ENCODE assay signal across 8 cellular contexts in genomic region chr18:55420665-55420964, GRCh38.
A peak's percentile ranks its signal among the peaks of the same experiment; 100 is the strongest.
DNase-seq lines count a peak whose midpoint lies in the region; ATAC-seq, FAIRE-seq and TF ChIP-seq lines count a peak whose summit lies in the region.

No MANE protein-coding gene starts in this region.

- no peaks in the 10 kb centered on the region for H3K36me3 ChIP-seq in astrocyte (ENCODE audit: insufficient read depth, low read length)
- H3K36me3 ChIP-seq in osteoblast (ENCODE audit: insufficient read depth, low read length), result no peaks in the 10 kb centered on the region

- H3K9ac ChIP-seq in astrocyte (ENCODE audit: low read length), result peak overlapping the region; percentile 74

- H3K4me3 ChIP-seq in astrocyte (ENCODE audit: insufficient read depth, low read depth, low read length) (peak overlapping the region; percentile 17), osteoblast (ENCODE audit: insufficient read depth, low read length) (peak overlapping the region; percentile 70)

- no peak for TF ChIP-seq CTCF in astrocyte (IDR thresholded peaks at IDR 0.05; ENCODE audit: insufficient read depth, low read depth, low read length)
- no peak for TF ChIP-seq CTCF in osteoblast (IDR thresholded peaks at IDR 0.05; ENCODE audit: extremely low read depth, low read depth, low read length)

- ATAC-seq in GM18511 (IDR thresholded peaks at IDR 0.05; ENCODE audit: unreplicated experiment), result peak; percentile 76
- ATAC-seq in HG02852 (IDR thresholded peaks at IDR 0.05; ENCODE audit: unreplicated experiment), result peak; percentile 76

- DNase-seq in astrocyte (ENCODE audit: low read depth), result no peak
- DNase-seq in osteoblast (ENCODE audit: insufficient read length, low spot score, missing footprints), result no peak
- no peak for DNase-seq in HUDEP-2 (lab: John Stamatoyannopoulos, UW; ENCODE audit: unreplicated experiment in 76 of 76)
- no peak for DNase-seq in stimulated activated CD4-positive, alpha-beta T cell treated with anti-CD3 and anti-CD28 coated beads, Interleukin-4, amount 100 ng/mL, for 4 hours
- DNase-seq in COLO829 (ENCODE audit: low spot score), result no peak
- no peak for DNase-seq in NCI-H1694 (lab: John Stamatoyannopoulos, UW)

- H3K27me3 Mint-ChIP-seq in astrocyte (ENCODE audit: low read depth, unreplicated experiment), result no peaks in the 10 kb centered on the region

- peak overlapping the region; percentile 58 for H3K27ac Mint-ChIP-seq in astrocyte (ENCODE audit: unreplicated experiment)

- no peak for FAIRE-seq in astrocyte (lab: Jason Lieb, UNC)

- no peak overlapping the region for H2AFZ ChIP-seq in astrocyte (ENCODE audit: low read depth, low read length)
- H2AFZ ChIP-seq in osteoblast (ENCODE audit: low read length), result peak overlapping the region; percentile 61

- no peaks in the 10 kb centered on the region for H3K36me3 Mint-ChIP-seq in astrocyte (ENCODE audit: low read depth, unreplicated experiment)

- peaks cover 29% of the 10 kb centered on the region for H3K4me1 ChIP-seq in astrocyte (ENCODE audit: insufficient read depth, low read length)
- H3K4me1 ChIP-seq in osteoblast (ENCODE audit: insufficient read depth, low read length), result peaks cover 29% of the 10 kb centered on the region

- no peaks in the 10 kb centered on the region for H3K9me3 Mint-ChIP-seq in astrocyte (ENCODE audit: unreplicated experiment)

- H3K4me3 Mint-ChIP-seq in astrocyte (ENCODE audit: unreplicated experiment), result no peak overlapping the region

- H4K20me1 ChIP-seq in astrocyte (ENCODE audit: insufficient read depth, low read length), result no peaks in the 10 kb centered on the region
- H4K20me1 ChIP-seq in osteoblast (ENCODE audit: insufficient read depth, low read length), result no peaks in the 10 kb centered on the region

- no peaks in the 10 kb centered on the region for H3K27me3 ChIP-seq in astrocyte (ENCODE audit: insufficient read depth, low read length)
- H3K27me3 ChIP-seq in osteoblast (ENCODE audit: insufficient read depth, low read length), result no peaks in the 10 kb centered on the region

- peaks cover 43% of the 10 kb centered on the region for H3K4me1 Mint-ChIP-seq in astrocyte (ENCODE audit: low read depth, unreplicated experiment)

- H3K4me2 ChIP-seq in astrocyte (ENCODE audit: low read length), result peak overlapping the region; percentile 90
- H3K4me2 ChIP-seq in osteoblast (ENCODE audit: insufficient read depth, low read length), result peak overlapping the region; percentile 83

- H3K27ac ChIP-seq in astrocyte (ENCODE audit: low read depth, low read length), result peak overlapping the region; percentile 25
- peak overlapping the region; percentile 88 for H3K27ac ChIP-seq in osteoblast (ENCODE audit: low read depth, low read length)

- H3K79me2 ChIP-seq in astrocyte (ENCODE audit: insufficient read depth, low read length), result peaks cover 85% of the 10 kb centered on the region
- peaks cover 62% of the 10 kb centered on the region for H3K79me2 ChIP-seq in osteoblast (ENCODE audit: insufficient read depth, low read length)

- H3K9me3 ChIP-seq in astrocyte (ENCODE audit: insufficient read depth, low read depth, low read length) (no peaks in the 10 kb centered on the region), osteoblast (ENCODE audit: low read depth, low read length) (no peaks in the 10 kb centered on the region)
